ENCODE assay signal across 10 cellular contexts in genomic region chr1:27634982-27635362, GRCh38. TPM values are rescaled to one million over a fixed set of nuclear protein-coding genes. Genes with fewer than 3 reads are reported as not detected.
A peak's percentile ranks its signal among the peaks of the same experiment; 100 is the strongest.
DNase-seq lines count a peak whose midpoint lies in the region; ATAC-seq and TF ChIP-seq lines count a peak whose summit lies in the region.
"Had no signal": no experiment of that assay in that cellular context is flagged by ENCODE, and none has a peak within 500 bp of the region (broad histone marks: within the 10 kb centered on the region; RNA-seq: fewer than 3 reads in every experiment).

TSS of gene FGR (minus strand) at chr1:27635185. CDS start at chr1:27623916, 11,269 bp downstream.

- H3K27me3 ChIP-seq in left ventricle myocardium inferior (ENCODE audit: low read depth) (no peaks in the 10 kb centered on the region), rectal smooth muscle tissue (ENCODE audit: control insufficient read depth, insufficient read depth, low read length) (peaks cover 12% of the 10 kb centered on the region)

- intact Hi-C loops in activated T-helper 1 cell treated with anti-CD3 and anti-CD28 coated beads, Interleukin-12 subunit alpha, Interleukin-12 subunit beta, Interleukin-2, Interleukin-4 antibody, amounts not matched to agents 30 ng/mL and 10 ng/mL and 1 ng/mL, durations not matched to agents 14 hours and 24 hours and 36 hours (cut with micrococcal nuclease), result no loop called here
- intact Hi-C loops in left ventricle myocardium inferior (cut with micrococcal nuclease), result no loop called here

- ATAC-seq in HG02973 (IDR thresholded peaks at IDR 0.05; ENCODE audit: unreplicated experiment) (no peak), HG03025 (IDR thresholded peaks at IDR 0.05; ENCODE audit: low FRiP score, unreplicated experiment) (no peak)
- ATAC-seq: HCT116 had no signal

- no peaks in the 10 kb centered on the region for H3K36me3 Mint-ChIP-seq in activated T-helper 1 cell treated with anti-CD3 and anti-CD28 coated beads, Interleukin-12 subunit alpha, Interleukin-12 subunit beta, Interleukin-2, Interleukin-4 antibody, amounts not matched to agents 30 ng/mL and 10 ng/mL and 1 ng/mL, durations not matched to agents 14 hours and 24 hours and 36 hours (ENCODE audit: low read depth)

- H3K27me3 Mint-ChIP-seq in activated T-helper 1 cell treated with anti-CD3 and anti-CD28 coated beads, Interleukin-12 subunit alpha, Interleukin-12 subunit beta, Interleukin-2, Interleukin-4 antibody, amounts not matched to agents 30 ng/mL and 10 ng/mL and 1 ng/mL, durations not matched to agents 14 hours and 24 hours and 36 hours (ENCODE audit: insufficient read depth), result no peaks in the 10 kb centered on the region

- H3K4me1 ChIP-seq in left ventricle myocardium inferior (peaks cover 61% of the 10 kb centered on the region), rectal smooth muscle tissue (ENCODE audit: control insufficient read depth, insufficient read depth, low read length) (no peaks in the 10 kb centered on the region)

- H3K4me3 Mint-ChIP-seq in activated T-helper 1 cell treated with anti-CD3 and anti-CD28 coated beads, Interleukin-12 subunit alpha, Interleukin-12 subunit beta, Interleukin-2, Interleukin-4 antibody, amounts not matched to agents 30 ng/mL and 10 ng/mL and 1 ng/mL, durations not matched to agents 14 hours and 24 hours and 36 hours, result peak within 1 kb of the TSS; percentile 65

- H3K27ac ChIP-seq in left ventricle myocardium inferior (replicated peaks), result peak within 1 kb of the TSS; percentile 92
- no peak within 1 kb of the TSS for H3K27ac ChIP-seq in rectal smooth muscle tissue (ENCODE audit: low read depth, low read length)
- H3K27ac ChIP-seq: VCaP had no signal

- peak within 1 kb of the TSS; percentile 80 for H3K27ac Mint-ChIP-seq in activated T-helper 1 cell treated with anti-CD3 and anti-CD28 coated beads, Interleukin-12 subunit alpha, Interleukin-12 subunit beta, Interleukin-2, Interleukin-4 antibody, amounts not matched to agents 30 ng/mL and 10 ng/mL and 1 ng/mL, durations not matched to agents 14 hours and 24 hours and 36 hours

- peaks cover 65% of the 10 kb centered on the region for H3K4me1 Mint-ChIP-seq in activated T-helper 1 cell treated with anti-CD3 and anti-CD28 coated beads, Interleukin-12 subunit alpha, Interleukin-12 subunit beta, Interleukin-2, Interleukin-4 antibody, amounts not matched to agents 30 ng/mL and 10 ng/mL and 1 ng/mL, durations not matched to agents 14 hours and 24 hours and 36 hours (ENCODE audit: low read depth)

- no peaks in the 10 kb centered on the region for H3K9me3 Mint-ChIP-seq in activated T-helper 1 cell treated with anti-CD3 and anti-CD28 coated beads, Interleukin-12 subunit alpha, Interleukin-12 subunit beta, Interleukin-2, Interleukin-4 antibody, amounts not matched to agents 30 ng/mL and 10 ng/mL and 1 ng/mL, durations not matched to agents 14 hours and 24 hours and 36 hours

- H3K4me3 ChIP-seq in GM08714 (ENCODE audit: low read length) (peak within 1 kb of the TSS; percentile 54; the same call in 1 of the 2 replicates), left ventricle myocardium inferior (peak within 1 kb of the TSS; percentile 70), rectal smooth muscle tissue (ENCODE audit: low read length) (peak within 1 kb of the TSS; percentile 67)

- H3K36me3 ChIP-seq in left ventricle myocardium inferior, result no peaks in the 10 kb centered on the region
- H3K36me3 ChIP-seq in rectal smooth muscle tissue (ENCODE audit: control insufficient read depth, insufficient read depth, low read length), result no peaks in the 10 kb centered on the region

- no peak within 1 kb of the TSS for H3K9ac ChIP-seq in rectal smooth muscle tissue (ENCODE audit: low read length)

- H3K9me3 ChIP-seq in left ventricle myocardium inferior (replicated peaks), result no peaks in the 10 kb centered on the region

- no peak for DNase-seq in activated T-helper 1 cell treated with anti-CD3 and anti-CD28 coated beads, Interleukin-12 subunit alpha, Interleukin-12 subunit beta, Interleukin-2, Interleukin-4 antibody, amounts not matched to agents 30 ng/mL and 10 ng/mL and 1 ng/mL, durations not matched to agents 14 hours and 24 hours and 36 hours (ENCODE audit: low spot score)
- DNase-seq in left ventricle myocardium inferior (peak; percentile 57), DMS53 (lab: John Stamatoyannopoulos, UW) (no peak), NCI-H526 treated with DMSO at 0.1 percent for 48 hours (lab: John Stamatoyannopoulos, UW) (no peak)

- TF ChIP-seq CTCF in left ventricle myocardium inferior (IDR thresholded peaks at IDR 0.05; ENCODE audit: borderline replicate concordance), result peak; percentile 10

RNA-seq across cellular contexts. Expression of gene FGR, which starts in this region (rescaled TPM):
- total RNA-seq in activated T-helper 1 cell treated with anti-CD3 and anti-CD28 coated beads, Interleukin-12 subunit alpha, Interleukin-12 subunit beta, Interleukin-2, Interleukin-4 antibody, amounts not matched to agents 30 ng/mL and 10 ng/mL and 1 ng/mL, durations not matched to agents 14 hours and 24 hours and 36 hours, result 0.21 and 0.27 TPM in 2 replicates
- 3.5 TPM for total RNA-seq in left ventricle myocardium inferior
